In the genomic region with DNA sequence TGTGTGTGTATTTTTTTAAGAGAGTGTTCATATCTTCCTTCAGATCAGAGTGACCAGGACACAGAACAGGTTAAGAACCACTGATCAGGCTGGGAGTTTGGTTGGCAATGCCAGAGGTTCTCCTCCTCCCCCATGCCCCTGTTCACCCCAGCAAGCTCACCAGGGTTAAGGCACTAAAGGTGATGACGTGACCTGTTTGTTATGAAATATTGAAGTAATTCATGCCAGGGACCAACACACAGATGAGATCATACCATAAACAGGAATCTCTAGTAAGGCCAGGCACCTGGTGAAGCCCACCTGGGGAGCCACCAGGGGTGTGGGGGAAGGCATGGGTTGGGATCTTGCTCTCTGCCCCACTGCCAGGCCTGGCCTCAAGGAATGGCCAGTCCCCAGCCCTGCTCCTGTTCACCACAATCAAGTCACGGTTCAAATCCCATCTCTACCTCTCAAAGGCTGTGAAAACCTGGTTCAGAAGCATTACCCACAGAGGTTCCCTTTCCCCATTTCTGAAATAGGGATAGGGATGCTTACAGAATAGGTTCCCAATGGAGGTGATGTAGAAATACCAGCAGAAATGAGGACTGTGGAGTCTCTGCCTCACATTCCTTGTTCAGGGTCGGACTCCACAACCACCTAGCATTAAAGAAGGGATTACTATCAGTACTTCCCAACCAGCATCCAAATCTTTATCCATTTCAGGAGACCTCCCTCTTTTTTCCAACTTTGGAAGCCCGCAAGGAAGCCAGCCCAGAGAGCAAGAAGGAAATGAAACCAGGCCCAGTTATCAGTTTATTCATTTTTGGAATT, we compare ENCODE assay signal across 9 cellular contexts. TPM values are rescaled to one million over a fixed set of nuclear protein-coding genes. Genes with fewer than 3 reads are reported as not detected.
DNase-seq lines count a peak whose midpoint lies in the region; ATAC-seq, FAIRE-seq and TF ChIP-seq lines count a peak whose summit lies in the region.
"Had no signal": no experiment of that assay in that cellular context is flagged by ENCODE, and none has a peak within 500 bp of the region (broad histone marks: within the 10 kb centered on the region; RNA-seq: fewer than 3 reads in every experiment).

No MANE protein-coding gene starts in this region.

- no peak for TF ChIP-seq CTCF in C4-2B (conservative IDR thresholded peaks at IDR 0.05)
- no peak for TF ChIP-seq CTCF in astrocyte (IDR thresholded peaks at IDR 0.05; ENCODE audit: insufficient read depth, low read depth, low read length)
- TF ChIP-seq CTCF in liver (IDR thresholded peaks at IDR 0.05; ENCODE audit: low read depth, low read length, missing input control), result no peak

- H3K4me3 ChIP-seq in HUES6 (ENCODE audit: low read depth, low read length) (peak overlapping the region; percentile 73), astrocyte (ENCODE audit: insufficient read depth, low read depth, low read length) (peak overlapping the region; percentile 97), liver (ENCODE audit: low read depth in 1 of 3, low read length in 3 of 3) (peak overlapping the region in 2 of 3 donors; percentile 67 to 85), urinary bladder (ENCODE audit: low read depth, low read length) (peak overlapping the region; percentile 75)

- no peak for ATAC-seq in HG03159 (IDR thresholded peaks at IDR 0.05; ENCODE audit: unreplicated experiment)
- ATAC-seq in GM21381 (IDR thresholded peaks at IDR 0.05; ENCODE audit: unreplicated experiment), result no peak

- TF ChIP-seq RAD21 in liver (IDR thresholded peaks at IDR 0.05), result no peak

- H3K4me1 Mint-ChIP-seq in astrocyte (ENCODE audit: low read depth, unreplicated experiment), result peaks cover 45% of the 10 kb centered on the region

- peak overlapping the region; percentile 94 for H3K9ac ChIP-seq in HUES6 (ENCODE audit: low read length)
- H3K9ac ChIP-seq in astrocyte (ENCODE audit: low read length), result peak overlapping the region; percentile 99
- peak overlapping the region; percentile 20 to 67 for H3K9ac ChIP-seq in liver (ENCODE audit: low read depth in 1 of 2, low read length in 2 of 2)
- H3K9ac ChIP-seq: KMS-11 had no signal

- FAIRE-seq in astrocyte (lab: Jason Lieb, UNC), result no peak

- H3K27me3 Mint-ChIP-seq in astrocyte (ENCODE audit: low read depth, unreplicated experiment), result peaks cover 2% of the 10 kb centered on the region

- H3K4me3 Mint-ChIP-seq in astrocyte (ENCODE audit: unreplicated experiment), result peak overlapping the region; percentile 87

- no peaks in the 10 kb centered on the region for H3K9me3 ChIP-seq in HUES6 (ENCODE audit: control insufficient read depth, insufficient read depth, low read depth, low read length)
- H3K9me3 ChIP-seq in astrocyte (ENCODE audit: insufficient read depth, low read depth, low read length), result no peaks in the 10 kb centered on the region
- no peaks in the 10 kb centered on the region for H3K9me3 ChIP-seq in liver (ENCODE audit: control insufficient read depth in 4 of 4, low read length in 3 of 4)

- peak overlapping the region; percentile 97 for H3K27ac Mint-ChIP-seq in astrocyte (ENCODE audit: unreplicated experiment)

- peak overlapping the region; percentile 89 for H3K4me2 ChIP-seq in astrocyte (ENCODE audit: low read length)
- H3K4me2 ChIP-seq: KMS-11 had no signal

- H3K27me3 ChIP-seq in HUES6 (ENCODE audit: control insufficient read depth, insufficient read depth, low read length), result peaks cover 18% of the 10 kb centered on the region; the same call in 1 of the 2 replicates
- no peaks in the 10 kb centered on the region for H3K27me3 ChIP-seq in astrocyte (ENCODE audit: insufficient read depth, low read length)
- H3K27me3 ChIP-seq in liver (ENCODE audit: control insufficient read depth in 4 of 4, insufficient read depth in 4 of 4, low read length in 3 of 4), result no peaks in the 10 kb centered on the region

- H3K36me3 Mint-ChIP-seq in astrocyte (ENCODE audit: low read depth, unreplicated experiment), result peaks cover 4% of the 10 kb centered on the region

- H3K4me1 ChIP-seq in HUES6 (ENCODE audit: control insufficient read depth, insufficient read depth, low read length), result peaks cover 61% of the 10 kb centered on the region
- H3K4me1 ChIP-seq in astrocyte (ENCODE audit: insufficient read depth, low read length), result peaks cover 56% of the 10 kb centered on the region
- peaks cover 0 to 36% (median 18%) of the 10 kb centered on the region in 4 donors for H3K4me1 ChIP-seq in liver (ENCODE audit: control insufficient read depth in 4 of 4, insufficient read depth in 4 of 4, low read length in 3 of 4)
- H3K4me1 ChIP-seq in urinary bladder (ENCODE audit: insufficient read depth), result peaks cover 3% of the 10 kb centered on the region

- 70% methylated on average over 4 of the region's 4 CpGs for WGBS in liver
- 47% methylated on average over 4 of the region's 4 CpGs for WGBS in urinary bladder

- H2AFZ ChIP-seq in astrocyte (ENCODE audit: low read depth, low read length), result no peak overlapping the region

- H3K36me3 ChIP-seq in HUES6 (ENCODE audit: control insufficient read depth, insufficient read depth, low read length) (peaks cover 16% of the 10 kb centered on the region), astrocyte (ENCODE audit: insufficient read depth, low read length) (no peaks in the 10 kb centered on the region), liver (ENCODE audit: control insufficient read depth in 4 of 4, insufficient read depth in 3 of 4, low read depth in 1 of 4, low read length in 3 of 4) (no peaks in the 10 kb centered on the region), urinary bladder (ENCODE audit: insufficient read depth) (no peaks in the 10 kb centered on the region)

- DNase-seq in astrocyte (ENCODE audit: low read depth) (no peak), HPDE6-E6E7 (ENCODE audit: extremely low spot score) (no peak)

- H3K27ac ChIP-seq in C4-2B, result peak overlapping the region; percentile 99
- H3K27ac ChIP-seq in HUES6 (ENCODE audit: low read depth, low read length), result peak overlapping the region; percentile 95; the same call in 1 of the 2 replicates
- peak overlapping the region; percentile 97 for H3K27ac ChIP-seq in astrocyte (ENCODE audit: low read depth, low read length)
- peak overlapping the region; percentile 81 to 87 for H3K27ac ChIP-seq in liver (ENCODE audit: low read depth in 1 of 2, low read length in 2 of 2)
- peak overlapping the region; percentile 90 for H3K27ac ChIP-seq in urinary bladder (ENCODE audit: low read depth)
- H3K27ac ChIP-seq: KMS-11 had no signal

- H3K79me2 ChIP-seq in astrocyte (ENCODE audit: insufficient read depth, low read length), result peaks cover 34% of the 10 kb centered on the region

- H3K9me3 Mint-ChIP-seq in astrocyte (ENCODE audit: unreplicated experiment), result no peaks in the 10 kb centered on the region

- peaks cover 32% of the 10 kb centered on the region for H4K20me1 ChIP-seq in astrocyte (ENCODE audit: insufficient read depth, low read length)

TF ChIP-seq in liver, 16 proteins besides CTCF, POLR2A, EP300 and RAD21 (continues in another document):
- TF ChIP-seq MAX (IDR thresholded peaks at IDR 0.05) (no peak), TAF1 (conservative IDR thresholded peaks at IDR 0.05) (no peak), GABPA (IDR thresholded peaks at IDR 0.05 in 1 of 2, conservative IDR thresholded peaks at IDR 0.05 in 1 of 2) (no peak)
- TF ChIP-seq, protein P1, sequence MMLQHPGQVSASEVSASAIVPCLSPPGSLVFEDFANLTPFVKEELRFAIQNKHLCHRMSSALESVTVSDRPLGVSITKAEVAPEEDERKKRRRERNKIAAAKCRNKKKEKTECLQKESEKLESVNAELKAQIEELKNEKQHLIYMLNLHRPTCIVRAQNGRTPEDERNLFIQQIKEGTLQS (IDR thresholded peaks at IDR 0.05), result no peak
- TF ChIP-seq, protein P2, sequence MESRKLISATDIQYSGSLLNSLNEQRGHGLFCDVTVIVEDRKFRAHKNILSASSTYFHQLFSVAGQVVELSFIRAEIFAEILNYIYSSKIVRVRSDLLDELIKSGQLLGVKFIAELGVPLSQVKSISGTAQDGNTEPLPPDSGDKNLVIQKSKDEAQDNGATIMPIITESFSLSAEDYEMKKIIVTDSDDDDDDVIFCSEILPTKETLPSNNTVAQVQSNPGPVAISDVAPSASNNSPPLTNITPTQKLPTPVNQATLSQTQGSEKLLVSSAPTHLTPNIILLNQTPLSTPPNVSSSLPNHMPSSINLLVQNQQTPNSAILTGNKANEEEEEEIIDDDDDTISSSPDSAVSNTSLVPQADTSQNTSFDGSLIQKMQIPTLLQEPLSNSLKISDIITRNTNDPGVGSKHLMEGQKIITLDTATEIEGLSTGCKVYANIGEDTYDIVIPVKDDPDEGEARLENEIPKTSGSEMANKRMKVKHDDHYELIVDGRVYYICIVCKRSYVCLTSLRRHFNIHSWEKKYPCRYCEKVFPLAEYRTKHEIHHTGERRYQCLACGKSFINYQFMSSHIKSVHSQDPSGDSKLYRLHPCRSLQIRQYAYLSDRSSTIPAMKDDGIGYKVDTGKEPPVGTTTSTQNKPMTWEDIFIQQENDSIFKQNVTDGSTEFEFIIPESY (IDR thresholded peaks at IDR 0.05), result no peak

RNA-seq across cellular contexts. Expression of gene ID3, which starts 2.4 kb away (rescaled TPM):
- total RNA-seq in astrocyte, result 91.4 and 94.3 TPM in 2 replicates
- total RNA-seq in liver, result 10 to 100 TPM; 21.6 to 38.6 TPM
- polyA plus RNA-seq in liver, result 10 to 100 TPM; 37.3 to 42.6 TPM
- 152 TPM for total RNA-seq in urinary bladder
- 299 TPM for polyA plus RNA-seq in urinary bladder

RNA-seq across cellular contexts. Expression of gene E2F2, which starts 25.8 kb away (rescaled TPM):
- total RNA-seq in astrocyte (0.11 TPM in 1 of 2 replicates, not detected in the other), liver (10 to 100 TPM in 1 of 2 donors, under 1 TPM in 1; 0.08 to 79.9 TPM), urinary bladder (2.9 TPM)
- polyA plus RNA-seq in liver (under 1 TPM; 0.36 to 0.53 TPM), urinary bladder (0.08 TPM)

Comparison
In these comparisons a context has a peak if more than half of its experiments do, and no peak if none do; other contexts are left out.
1. H3K9ac ChIP-seq: peak in every context shown above with its lines; median percentile 99 in astrocyte; 94 in HUES6; 44 in liver.